Comparison of ENCODE assay signal across 1 cellular context in the genomic region with DNA sequence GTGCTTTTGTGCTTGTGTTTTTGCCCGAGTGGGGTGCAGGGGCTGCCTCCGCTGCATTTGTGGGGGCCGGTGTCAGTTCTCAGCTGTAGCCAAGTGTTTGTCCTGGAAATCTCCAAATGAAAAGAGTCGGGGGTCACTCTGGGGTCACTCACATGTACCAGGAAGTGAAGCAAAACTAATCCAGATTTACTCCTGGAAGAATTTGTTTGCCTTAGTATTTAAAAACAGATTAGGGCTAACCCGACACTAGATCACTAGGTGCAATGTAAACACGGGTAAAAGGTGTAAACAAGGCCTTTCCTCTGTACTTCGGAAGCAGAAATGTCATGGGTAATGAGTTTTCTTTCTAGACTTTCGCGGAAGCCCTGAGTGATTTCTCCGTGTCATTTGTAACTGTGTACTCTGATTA.
TF ChIP-seq lines count a peak whose summit lies in the region.

No MANE protein-coding gene starts in this region.

TF ChIP-seq in HepG2, 621 proteins besides CTCF, POLR2A, EP300 and RAD21 (continued from another document and continues in another):
- TF ChIP-seq, protein P1, sequence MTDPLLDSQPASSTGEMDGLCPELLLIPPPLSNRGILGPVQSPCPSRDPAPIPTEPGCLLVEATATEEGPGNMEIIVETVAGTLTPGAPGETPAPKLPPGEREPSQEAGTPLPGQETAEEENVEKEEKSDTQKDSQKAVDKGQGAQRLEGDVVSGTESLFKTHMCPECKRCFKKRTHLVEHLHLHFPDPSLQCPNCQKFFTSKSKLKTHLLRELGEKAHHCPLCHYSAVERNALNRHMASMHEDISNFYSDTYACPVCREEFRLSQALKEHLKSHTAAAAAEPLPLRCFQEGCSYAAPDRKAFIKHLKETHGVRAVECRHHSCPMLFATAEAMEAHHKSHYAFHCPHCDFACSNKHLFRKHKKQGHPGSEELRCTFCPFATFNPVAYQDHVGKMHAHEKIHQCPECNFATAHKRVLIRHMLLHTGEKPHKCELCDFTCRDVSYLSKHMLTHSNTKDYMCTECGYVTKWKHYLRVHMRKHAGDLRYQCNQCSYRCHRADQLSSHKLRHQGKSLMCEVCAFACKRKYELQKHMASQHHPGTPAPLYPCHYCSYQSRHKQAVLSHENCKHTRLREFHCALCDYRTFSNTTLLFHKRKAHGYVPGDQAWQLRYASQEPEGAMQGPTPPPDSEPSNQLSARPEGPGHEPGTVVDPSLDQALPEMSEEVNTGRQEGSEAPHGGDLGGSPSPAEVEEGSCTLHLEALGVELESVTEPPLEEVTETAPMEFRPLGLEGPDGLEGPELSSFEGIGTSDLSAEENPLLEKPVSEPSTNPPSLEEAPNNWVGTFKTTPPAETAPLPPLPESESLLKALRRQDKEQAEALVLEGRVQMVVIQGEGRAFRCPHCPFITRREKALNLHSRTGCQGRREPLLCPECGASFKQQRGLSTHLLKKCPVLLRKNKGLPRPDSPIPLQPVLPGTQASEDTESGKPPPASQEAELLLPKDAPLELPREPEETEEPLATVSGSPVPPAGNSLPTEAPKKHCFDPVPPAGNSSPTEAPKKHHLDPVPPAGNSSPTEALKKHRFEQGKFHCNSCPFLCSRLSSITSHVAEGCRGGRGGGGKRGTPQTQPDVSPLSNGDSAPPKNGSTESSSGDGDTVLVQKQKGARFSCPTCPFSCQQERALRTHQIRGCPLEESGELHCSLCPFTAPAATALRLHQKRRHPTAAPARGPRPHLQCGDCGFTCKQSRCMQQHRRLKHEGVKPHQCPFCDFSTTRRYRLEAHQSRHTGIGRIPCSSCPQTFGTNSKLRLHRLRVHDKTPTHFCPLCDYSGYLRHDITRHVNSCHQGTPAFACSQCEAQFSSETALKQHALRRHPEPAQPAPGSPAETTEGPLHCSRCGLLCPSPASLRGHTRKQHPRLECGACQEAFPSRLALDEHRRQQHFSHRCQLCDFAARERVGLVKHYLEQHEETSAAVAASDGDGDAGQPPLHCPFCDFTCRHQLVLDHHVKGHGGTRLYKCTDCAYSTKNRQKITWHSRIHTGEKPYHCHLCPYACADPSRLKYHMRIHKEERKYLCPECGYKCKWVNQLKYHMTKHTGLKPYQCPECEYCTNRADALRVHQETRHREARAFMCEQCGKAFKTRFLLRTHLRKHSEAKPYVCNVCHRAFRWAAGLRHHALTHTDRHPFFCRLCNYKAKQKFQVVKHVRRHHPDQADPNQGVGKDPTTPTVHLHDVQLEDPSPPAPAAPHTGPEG (CRISPR knock-in tag; IDR thresholded peaks at IDR 0.05): 0 out of 2 replicates have a peak, but pooled peaks have one; percentile 31
- TF ChIP-seq TFDP1 (CRISPR knock-in tag; IDR thresholded peaks at IDR 0.05; ENCODE audit: borderline replicate concordance) (no peak), NBN (conservative IDR thresholded peaks at IDR 0.05) (no peak), HOXD1 (CRISPR knock-in tag; IDR thresholded peaks at IDR 0.05) (peak; percentile 98), SIX1 (CRISPR knock-in tag; IDR thresholded peaks at IDR 0.05; ENCODE audit: borderline replicate concordance) (peak; percentile 99), TAF15 (IDR thresholded peaks at IDR 0.05; ENCODE audit: low read depth, low read length, poor library complexity, severe bottlenecking) (no peak), ZNF263 (CRISPR knock-in tag; IDR thresholded peaks at IDR 0.05) (no peak; the same call in 1 of the 2 replicates), ZNF768 (CRISPR knock-in tag; IDR thresholded peaks at IDR 0.05) (no peak), ZNF33A (CRISPR knock-in tag; IDR thresholded peaks at IDR 0.05; ENCODE audit: borderline replicate concordance) (peak; percentile 52; the same call in 1 of the 2 replicates), SP140L (CRISPR knock-in tag; IDR thresholded peaks at IDR 0.05; ENCODE audit: borderline replicate concordance) (0 out of 2 replicates have a peak, but pooled peaks have one; percentile 61), ZNF333 (CRISPR knock-in tag; IDR thresholded peaks at IDR 0.05; ENCODE audit: borderline replicate concordance) (no peak), KDM3A (CRISPR knock-in tag; IDR thresholded peaks at IDR 0.05; ENCODE audit: low read depth) (peak; percentile 66; the same call in 1 of the 2 replicates), XRCC5 (optimal IDR thresholded peaks at IDR 0.05; ENCODE audit: low read length) (no peak), KDM5B (CRISPR knock-in tag; IDR thresholded peaks at IDR 0.05; ENCODE audit: borderline replicate concordance) (no peak), ZSCAN9 (CRISPR knock-in tag; IDR thresholded peaks at IDR 0.05; ENCODE audit: borderline replicate concordance) (peak; percentile 74; the same call in 1 of the 2 replicates), SP5 (CRISPR knock-in tag; IDR thresholded peaks at IDR 0.05; ENCODE audit: borderline replicate concordance, low read depth) (peak; percentile 80), ZNF354B (CRISPR knock-in tag; IDR thresholded peaks at IDR 0.05) (no peak), KLF6 (CRISPR knock-in tag; IDR thresholded peaks at IDR 0.05) (peak; percentile 76; the same call in 1 of the 2 replicates), SMAD1 (CRISPR knock-in tag; IDR thresholded peaks at IDR 0.05; ENCODE audit: borderline replicate concordance, low read depth) (0 out of 2 replicates have a peak, but pooled peaks have one; percentile 45), NFRKB (IDR thresholded peaks at IDR 0.05) (no peak), ZNF614 (CRISPR knock-in tag; IDR thresholded peaks at IDR 0.05; ENCODE audit: borderline replicate concordance) (peak; percentile 83), ZNF75D (CRISPR knock-in tag; IDR thresholded peaks at IDR 0.05; ENCODE audit: borderline replicate concordance) (no peak), ISL2 (CRISPR knock-in tag; IDR thresholded peaks at IDR 0.05) (peak; percentile 96), THAP11 (CRISPR knock-in tag; IDR thresholded peaks at IDR 0.05) (peak; percentile 83), ZNF850 (CRISPR knock-in tag; conservative IDR thresholded peaks at IDR 0.05) (no peak), HMG20A (CRISPR knock-in tag; IDR thresholded peaks at IDR 0.05; ENCODE audit: borderline replicate concordance) (peak; percentile 100), ETV6 (CRISPR knock-in tag; conservative IDR thresholded peaks at IDR 0.05) (peak; percentile 38; the same call in 1 of the 2 replicates), ZNF343 (CRISPR knock-in tag; IDR thresholded peaks at IDR 0.05) (no peak), FOXJ3 (CRISPR knock-in tag; IDR thresholded peaks at IDR 0.05; ENCODE audit: borderline replicate concordance) (peak; percentile 98), KDM2A (CRISPR knock-in tag; IDR thresholded peaks at IDR 0.05; ENCODE audit: borderline replicate concordance, low read depth) (no peak), ZFP82 (CRISPR knock-in tag; IDR thresholded peaks at IDR 0.05; ENCODE audit: borderline replicate concordance) (no peak), ZNF256 (CRISPR knock-in tag; conservative IDR thresholded peaks at IDR 0.05) (no peak), NCOA2 (CRISPR knock-in tag; IDR thresholded peaks at IDR 0.05) (peak; percentile 96), MEIS1 (CRISPR knock-in tag; IDR thresholded peaks at IDR 0.05; ENCODE audit: borderline replicate concordance) (no peak; the same call in 1 of the 2 replicates), ZNF615 (CRISPR knock-in tag; IDR thresholded peaks at IDR 0.05; ENCODE audit: borderline replicate concordance) (no peak), NCOR1 (IDR thresholded peaks at IDR 0.05; ENCODE audit: borderline replicate concordance, low read length) (peak; percentile 98), ISX (CRISPR knock-in tag; conservative IDR thresholded peaks at IDR 0.05) (0 out of 2 replicates have a peak, but pooled peaks have one; percentile 56), ZNF841 (CRISPR knock-in tag; IDR thresholded peaks at IDR 0.05; ENCODE audit: borderline replicate concordance) (no peak), SETDB1 (CRISPR knock-in tag; IDR thresholded peaks at IDR 0.05; ENCODE audit: borderline replicate concordance) (no peak)
- TF ChIP-seq, protein P2, sequence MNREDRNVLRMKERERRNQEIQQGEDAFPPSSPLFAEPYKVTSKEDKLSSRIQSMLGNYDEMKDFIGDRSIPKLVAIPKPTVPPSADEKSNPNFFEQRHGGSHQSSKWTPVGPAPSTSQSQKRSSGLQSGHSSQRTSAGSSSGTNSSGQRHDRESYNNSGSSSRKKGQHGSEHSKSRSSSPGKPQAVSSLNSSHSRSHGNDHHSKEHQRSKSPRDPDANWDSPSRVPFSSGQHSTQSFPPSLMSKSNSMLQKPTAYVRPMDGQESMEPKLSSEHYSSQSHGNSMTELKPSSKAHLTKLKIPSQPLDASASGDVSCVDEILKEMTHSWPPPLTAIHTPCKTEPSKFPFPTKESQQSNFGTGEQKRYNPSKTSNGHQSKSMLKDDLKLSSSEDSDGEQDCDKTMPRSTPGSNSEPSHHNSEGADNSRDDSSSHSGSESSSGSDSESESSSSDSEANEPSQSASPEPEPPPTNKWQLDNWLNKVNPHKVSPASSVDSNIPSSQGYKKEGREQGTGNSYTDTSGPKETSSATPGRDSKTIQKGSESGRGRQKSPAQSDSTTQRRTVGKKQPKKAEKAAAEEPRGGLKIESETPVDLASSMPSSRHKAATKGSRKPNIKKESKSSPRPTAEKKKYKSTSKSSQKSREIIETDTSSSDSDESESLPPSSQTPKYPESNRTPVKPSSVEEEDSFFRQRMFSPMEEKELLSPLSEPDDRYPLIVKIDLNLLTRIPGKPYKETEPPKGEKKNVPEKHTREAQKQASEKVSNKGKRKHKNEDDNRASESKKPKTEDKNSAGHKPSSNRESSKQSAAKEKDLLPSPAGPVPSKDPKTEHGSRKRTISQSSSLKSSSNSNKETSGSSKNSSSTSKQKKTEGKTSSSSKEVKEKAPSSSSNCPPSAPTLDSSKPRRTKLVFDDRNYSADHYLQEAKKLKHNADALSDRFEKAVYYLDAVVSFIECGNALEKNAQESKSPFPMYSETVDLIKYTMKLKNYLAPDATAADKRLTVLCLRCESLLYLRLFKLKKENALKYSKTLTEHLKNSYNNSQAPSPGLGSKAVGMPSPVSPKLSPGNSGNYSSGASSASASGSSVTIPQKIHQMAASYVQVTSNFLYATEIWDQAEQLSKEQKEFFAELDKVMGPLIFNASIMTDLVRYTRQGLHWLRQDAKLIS (CRISPR knock-in tag; IDR thresholded peaks at IDR 0.05): no peak
- TF ChIP-seq, protein P3, sequence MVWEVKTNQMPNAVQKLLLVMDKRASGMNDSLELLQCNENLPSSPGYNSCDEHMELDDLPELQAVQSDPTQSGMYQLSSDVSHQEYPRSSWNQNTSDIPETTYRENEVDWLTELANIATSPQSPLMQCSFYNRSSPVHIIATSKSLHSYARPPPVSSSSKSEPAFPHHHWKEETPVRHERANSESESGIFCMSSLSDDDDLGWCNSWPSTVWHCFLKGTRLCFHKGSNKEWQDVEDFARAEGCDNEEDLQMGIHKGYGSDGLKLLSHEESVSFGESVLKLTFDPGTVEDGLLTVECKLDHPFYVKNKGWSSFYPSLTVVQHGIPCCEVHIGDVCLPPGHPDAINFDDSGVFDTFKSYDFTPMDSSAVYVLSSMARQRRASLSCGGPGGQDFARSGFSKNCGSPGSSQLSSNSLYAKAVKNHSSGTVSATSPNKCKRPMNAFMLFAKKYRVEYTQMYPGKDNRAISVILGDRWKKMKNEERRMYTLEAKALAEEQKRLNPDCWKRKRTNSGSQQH (CRISPR knock-in tag; IDR thresholded peaks at IDR 0.05; ENCODE audit: low read depth): peak; percentile 71; the same call in 1 of the 2 replicates
- TF ChIP-seq, protein P4, sequence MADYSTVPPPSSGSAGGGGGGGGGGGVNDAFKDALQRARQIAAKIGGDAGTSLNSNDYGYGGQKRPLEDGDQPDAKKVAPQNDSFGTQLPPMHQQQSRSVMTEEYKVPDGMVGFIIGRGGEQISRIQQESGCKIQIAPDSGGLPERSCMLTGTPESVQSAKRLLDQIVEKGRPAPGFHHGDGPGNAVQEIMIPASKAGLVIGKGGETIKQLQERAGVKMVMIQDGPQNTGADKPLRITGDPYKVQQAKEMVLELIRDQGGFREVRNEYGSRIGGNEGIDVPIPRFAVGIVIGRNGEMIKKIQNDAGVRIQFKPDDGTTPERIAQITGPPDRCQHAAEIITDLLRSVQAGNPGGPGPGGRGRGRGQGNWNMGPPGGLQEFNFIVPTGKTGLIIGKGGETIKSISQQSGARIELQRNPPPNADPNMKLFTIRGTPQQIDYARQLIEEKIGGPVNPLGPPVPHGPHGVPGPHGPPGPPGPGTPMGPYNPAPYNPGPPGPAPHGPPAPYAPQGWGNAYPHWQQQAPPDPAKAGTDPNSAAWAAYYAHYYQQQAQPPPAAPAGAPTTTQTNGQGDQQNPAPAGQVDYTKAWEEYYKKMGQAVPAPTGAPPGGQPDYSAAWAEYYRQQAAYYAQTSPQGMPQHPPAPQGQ (CRISPR knock-in tag; IDR thresholded peaks at IDR 0.05; ENCODE audit: borderline replicate concordance): peak; percentile 72; the same call in 1 of the 2 replicates
- TF ChIP-seq, protein P5, sequence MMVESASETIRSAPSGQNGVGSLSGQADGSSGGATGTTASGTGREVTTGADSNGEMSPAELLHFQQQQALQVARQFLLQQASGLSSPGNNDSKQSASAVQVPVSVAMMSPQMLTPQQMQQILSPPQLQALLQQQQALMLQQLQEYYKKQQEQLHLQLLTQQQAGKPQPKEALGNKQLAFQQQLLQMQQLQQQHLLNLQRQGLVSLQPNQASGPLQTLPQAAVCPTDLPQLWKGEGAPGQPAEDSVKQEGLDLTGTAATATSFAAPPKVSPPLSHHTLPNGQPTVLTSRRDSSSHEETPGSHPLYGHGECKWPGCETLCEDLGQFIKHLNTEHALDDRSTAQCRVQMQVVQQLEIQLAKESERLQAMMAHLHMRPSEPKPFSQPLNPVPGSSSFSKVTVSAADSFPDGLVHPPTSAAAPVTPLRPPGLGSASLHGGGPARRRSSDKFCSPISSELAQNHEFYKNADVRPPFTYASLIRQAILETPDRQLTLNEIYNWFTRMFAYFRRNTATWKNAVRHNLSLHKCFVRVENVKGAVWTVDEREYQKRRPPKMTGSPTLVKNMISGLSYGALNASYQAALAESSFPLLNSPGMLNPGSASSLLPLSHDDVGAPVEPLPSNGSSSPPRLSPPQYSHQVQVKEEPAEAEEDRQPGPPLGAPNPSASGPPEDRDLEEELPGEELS (CRISPR knock-in tag; IDR thresholded peaks at IDR 0.05): peak; percentile 98
- TF ChIP-seq, protein P6, sequence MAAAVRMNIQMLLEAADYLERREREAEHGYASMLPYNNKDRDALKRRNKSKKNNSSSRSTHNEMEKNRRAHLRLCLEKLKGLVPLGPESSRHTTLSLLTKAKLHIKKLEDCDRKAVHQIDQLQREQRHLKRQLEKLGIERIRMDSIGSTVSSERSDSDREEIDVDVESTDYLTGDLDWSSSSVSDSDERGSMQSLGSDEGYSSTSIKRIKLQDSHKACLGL (CRISPR knock-in tag; IDR thresholded peaks at IDR 0.05): no peak
- TF ChIP-seq, protein P7, sequence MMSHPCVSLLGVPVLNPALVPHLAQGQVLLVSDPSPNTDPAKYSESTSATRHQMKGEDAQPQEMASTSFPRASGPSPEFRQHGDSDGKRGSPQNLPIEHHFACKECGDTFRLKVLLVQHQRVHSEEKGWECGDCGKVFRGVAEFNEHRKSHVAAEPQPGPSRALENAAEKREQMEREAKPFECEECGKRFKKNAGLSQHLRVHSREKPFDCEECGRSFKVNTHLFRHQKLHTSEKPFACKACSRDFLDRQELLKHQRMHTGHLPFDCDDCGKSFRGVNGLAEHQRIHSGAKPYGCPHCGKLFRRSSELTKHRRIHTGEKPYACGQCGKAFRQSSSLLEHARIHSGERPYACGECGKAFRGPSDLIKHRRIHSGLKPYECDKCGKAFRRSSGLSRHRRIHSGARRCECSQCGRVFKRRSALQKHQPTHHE (CRISPR knock-in tag; IDR thresholded peaks at IDR 0.05; ENCODE audit: borderline replicate concordance): peak; percentile 78; the same call in 1 of the 2 replicates
